In the genomic region with DNA sequence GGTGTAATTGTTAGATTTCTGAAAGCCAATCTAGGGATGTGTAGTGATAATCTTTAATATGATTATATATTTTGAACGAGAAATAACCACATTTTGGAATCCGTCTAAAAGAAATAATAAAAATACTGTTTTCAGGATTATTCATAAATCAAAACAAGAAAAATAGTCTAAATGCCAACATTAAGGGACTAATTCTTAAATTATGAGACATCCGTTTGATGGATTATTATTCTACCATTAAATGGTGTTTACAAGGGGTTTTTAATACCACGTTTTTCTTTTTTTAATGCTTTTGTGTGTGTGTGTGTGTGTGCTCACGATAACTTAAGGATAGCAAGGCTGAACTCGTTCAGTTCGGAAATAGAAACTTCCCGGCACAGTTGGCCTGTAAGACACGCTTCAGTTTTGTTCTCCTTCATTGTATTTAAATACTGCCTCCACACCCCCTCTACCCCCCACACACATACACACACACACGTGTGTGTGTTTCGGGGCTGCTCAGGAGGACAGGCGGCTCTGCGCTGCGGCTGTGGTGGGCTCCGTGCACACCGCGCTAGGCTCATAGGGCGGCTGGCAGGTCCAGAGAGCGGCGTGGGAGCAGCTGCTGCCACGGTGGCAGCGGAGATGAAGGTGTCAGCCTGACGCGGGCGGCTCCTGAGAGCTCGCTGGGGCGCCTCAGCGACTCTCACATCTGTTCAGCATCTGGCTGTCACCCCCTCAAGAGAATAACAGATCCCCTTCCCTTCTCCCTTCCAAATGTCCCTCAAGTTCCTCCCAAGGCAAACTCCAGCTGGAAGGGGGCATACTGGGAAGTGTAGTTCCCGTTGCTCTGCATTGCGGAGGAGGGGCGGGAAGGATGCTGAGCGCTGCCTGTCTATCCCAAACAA, we compare ENCODE assay signal across 9 cellular contexts. TPM values are rescaled to one million over a fixed set of nuclear protein-coding genes. Genes with fewer than 3 reads are reported as not detected.
DNase-seq lines count a peak whose midpoint lies in the region; ATAC-seq and TF ChIP-seq lines count a peak whose summit lies in the region.
"Had no signal": no experiment of that assay in that cellular context is flagged by ENCODE, and none has a peak within 500 bp of the region (broad histone marks: within the 10 kb centered on the region; RNA-seq: fewer than 3 reads in every experiment).

No MANE protein-coding gene starts in this region.

- H3K4me1 Mint-ChIP-seq in naive thymus-derived CD8-positive, alpha-beta T cell, result peaks cover 7 to 19% (median 12%) of the 10 kb centered on the region in 4 donors

- H3K9me3 ChIP-seq in effector memory CD4-positive, alpha-beta T cell (ENCODE audit: control insufficient read depth, low read length), result no peaks in the 10 kb centered on the region

- DNase-seq in DMS 273 (lab: John Stamatoyannopoulos, UW; ENCODE audit: unreplicated experiment) (peak; percentile 71), DMS 273 treated with DMSO at 0.1 percent for 48 hours (lab: John Stamatoyannopoulos, UW) (no peak), T-helper 9 cell (peak; percentile 13), GM20000 (ENCODE audit: low spot score) (no peak), GOT3 (lab: John Stamatoyannopoulos, UW) (no peak)
- DNase-seq in effector memory CD4-positive, alpha-beta T cell, result no peak
- DNase-seq in naive thymus-derived CD8-positive, alpha-beta T cell, result peak in 6 of 10 donors; percentile 5 to 34 (median 26)

- H3K4me3 Mint-ChIP-seq in naive thymus-derived CD8-positive, alpha-beta T cell, result peak overlapping the region; percentile 41 to 83 (median 70)

- peak overlapping the region; percentile 6 for H3K4me3 ChIP-seq in effector memory CD4-positive, alpha-beta T cell (ENCODE audit: insufficient read depth, low read depth, low read length, poor library complexity, severe bottlenecking)

- ATAC-seq in naive thymus-derived CD8-positive, alpha-beta T cell, result peak; percentile 73 to 97
- ATAC-seq in HG03378 (IDR thresholded peaks at IDR 0.05; ENCODE audit: unreplicated experiment), result no peak

- H3K27me3 Mint-ChIP-seq in naive thymus-derived CD8-positive, alpha-beta T cell, result peaks cover 30 to 69% (median 45%) of the 10 kb centered on the region in 5 donors

- H3K27me3 ChIP-seq in effector memory CD4-positive, alpha-beta T cell (replicated peaks; ENCODE audit: control insufficient read depth, insufficient read depth, low read length, poor library complexity, severe bottlenecking), result peaks cover 19% of the 10 kb centered on the region

- peaks cover 7% of the 10 kb centered on the region for H3K4me1 ChIP-seq in effector memory CD4-positive, alpha-beta T cell (ENCODE audit: control insufficient read depth, insufficient read depth, low read length, poor library complexity, severe bottlenecking)

- H3K36me3 Mint-ChIP-seq in naive thymus-derived CD8-positive, alpha-beta T cell, result no peaks in the 10 kb centered on the region

- POLR2A ChIA-PET in naive thymus-derived CD8-positive, alpha-beta T cell (lab: Charles Lee), result no interaction called here

- no peak for TF ChIP-seq CTCF in GM20000 (IDR thresholded peaks at IDR 0.05; ENCODE audit: extremely low read depth, missing control alignments)

- no peak overlapping the region for H3K27ac Mint-ChIP-seq in naive thymus-derived CD8-positive, alpha-beta T cell

- no peaks in the 10 kb centered on the region for H3K9me3 Mint-ChIP-seq in naive thymus-derived CD8-positive, alpha-beta T cell

- no peaks in the 10 kb centered on the region for H3K36me3 ChIP-seq in effector memory CD4-positive, alpha-beta T cell (ENCODE audit: control insufficient read depth, insufficient read depth, low read length)

- no peak overlapping the region for H3K27ac ChIP-seq in effector memory CD4-positive, alpha-beta T cell (ENCODE audit: insufficient read depth, low read length, poor library complexity, severe bottlenecking)
- H3K27ac ChIP-seq: 22Rv1 had no signal

RNA-seq across cellular contexts. Expression of a gene that starts 23.0 kb away (rescaled TPM):
- 100 to 1,000 TPM; 129 to 131 TPM for total RNA-seq in naive thymus-derived CD8-positive, alpha-beta T cell
- polyA plus RNA-seq in naive thymus-derived CD8-positive, alpha-beta T cell, result 10 to 100 TPM; 81.3 to 88.1 (median 84.3) TPM

Comparison
In these comparisons a context has a peak if more than half of its experiments do, and no peak if none do; other contexts are left out.
1. DNase-seq: peak in DMS 273 (single experiment), T-helper 9 cell (single experiment) and naive thymus-derived CD8-positive, alpha-beta T cell (6 of 10); none in DMS 273 treated with DMSO at 0.1 percent for 48 hours (single experiment), effector memory CD4-positive, alpha-beta T cell (0 of 3), GM20000 (single experiment) and GOT3 (single experiment).